ENCODE assay signal across 13 cellular contexts in the genomic region with DNA sequence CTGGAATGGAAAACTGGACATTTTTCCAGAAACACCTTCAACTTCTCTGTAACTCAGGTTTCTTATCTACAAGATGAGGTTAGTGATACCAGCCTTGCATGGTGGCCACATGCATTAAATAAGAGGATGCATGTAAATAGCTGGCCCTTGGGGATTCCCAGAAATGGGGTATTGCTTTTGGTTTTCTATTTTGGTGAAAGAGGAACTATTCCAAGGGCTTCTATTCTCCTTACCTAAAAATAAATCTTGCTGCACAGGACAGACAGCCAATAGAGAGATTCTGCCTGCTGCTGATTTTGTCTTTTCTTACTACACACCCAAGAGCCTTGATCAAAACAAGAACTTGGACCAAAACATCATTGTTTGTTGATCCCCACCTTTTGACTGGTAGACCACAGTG.
DNase-seq lines count a peak whose midpoint lies in the region; ATAC-seq and TF ChIP-seq lines count a peak whose summit lies in the region.
"Had no signal": no experiment of that assay in that cellular context is flagged by ENCODE, and none has a peak within 500 bp of the region (broad histone marks: within the 10 kb centered on the region; RNA-seq: fewer than 3 reads in every experiment).

No MANE protein-coding gene starts in this region.

- TF ChIP-seq EP300 in tibial nerve (IDR thresholded peaks at IDR 0.05): no peak

- no peak for TF ChIP-seq POLR2A in tibial nerve (IDR thresholded peaks at IDR 0.05)

- no peak overlapping the region for H3K27ac ChIP-seq in tibial nerve
- H3K27ac ChIP-seq: WERI-Rb-1 had no signal

- no peaks in the 10 kb centered on the region for H3K4me1 ChIP-seq in tibial nerve

- peaks cover 0 to 20% (median 0%) of the 10 kb centered on the region in 4 donors for H3K9me3 ChIP-seq in tibial nerve

- H3K4me3 ChIP-seq in tibial nerve: no peak overlapping the region

- H3K27me3 ChIP-seq in tibial nerve: no peaks in the 10 kb centered on the region

- DNase-seq in MV-4-11 (lab: John Stamatoyannopoulos, UW) (peak; percentile 94), HUDEP-2 (lab: John Stamatoyannopoulos, UW; ENCODE audit: unreplicated experiment in 76 of 76) (no peak), tibial nerve (ENCODE audit: low spot score in 2 of 2) (no peak), AG08395 (ENCODE audit: low spot score) (no peak), NCI-H2171 treated with DMSO at 0.1 percent for 48 hours (lab: John Stamatoyannopoulos, UW) (no peak)
- DNase-seq: midbrain; NCI-H510A; SHP77 treated with DMSO at 0.1 percent for 48 hours; stimulated activated CD4-positive, alpha-beta T cell treated with anti-CD3 and anti-CD28 coated beads, Interleukin-4, amount 100 ng/mL, for 24 hours; WERI-Rb-1 had no signal

- no peaks in the 10 kb centered on the region for H3K36me3 ChIP-seq in tibial nerve
- H3K36me3 ChIP-seq: WERI-Rb-1 had no signal

- ATAC-seq in GM18499 (IDR thresholded peaks at IDR 0.05; ENCODE audit: insufficient read depth, unreplicated experiment): peak; percentile 76
- ATAC-seq in GM19452 (IDR thresholded peaks at IDR 0.05; ENCODE audit: unreplicated experiment): peak; percentile 61
- peak; percentile 76 for ATAC-seq in HG02885 (IDR thresholded peaks at IDR 0.05; ENCODE audit: poor library complexity, unreplicated experiment)

- no peak for TF ChIP-seq CTCF in tibial nerve (IDR thresholded peaks at IDR 0.05)
